ENCODE assay signal across 9 cellular contexts in the genomic region with DNA sequence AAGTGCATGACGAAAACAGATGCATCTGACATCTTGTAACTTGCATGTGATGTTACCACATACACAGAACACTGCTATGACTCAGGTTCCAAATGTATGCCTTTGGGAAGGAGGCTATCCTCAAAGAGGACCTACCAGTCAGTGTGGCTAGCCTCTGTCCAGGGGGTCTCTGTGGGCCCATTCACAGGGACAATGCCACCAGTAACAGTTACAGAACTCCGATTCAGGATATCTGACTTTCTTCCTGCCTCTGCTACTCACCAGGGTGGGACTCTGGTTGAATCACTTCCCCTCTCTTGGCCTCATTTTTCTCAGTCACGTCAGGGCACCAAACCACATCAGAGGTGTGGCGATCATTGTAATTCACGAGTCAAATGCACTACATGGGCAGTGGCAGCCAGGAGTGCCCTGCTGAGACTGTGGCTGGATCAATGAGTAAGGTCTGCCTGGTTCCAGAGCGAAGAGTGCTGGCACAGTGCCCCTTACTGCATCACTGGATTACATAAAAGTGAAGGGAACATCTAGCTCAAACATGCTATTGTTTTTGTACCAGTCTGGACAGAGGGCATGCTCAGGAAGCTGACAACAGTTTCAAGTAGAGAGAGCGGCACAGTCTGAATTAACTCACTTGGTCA. TPM values are rescaled to one million over a fixed set of nuclear protein-coding genes. Genes with fewer than 3 reads are reported as not detected.
A peak's percentile ranks its signal among the peaks of the same experiment; 100 is the strongest.
DNase-seq lines count a peak whose midpoint lies in the region; ATAC-seq and TF ChIP-seq lines count a peak whose summit lies in the region.
"Had no signal": no experiment of that assay in that cellular context is flagged by ENCODE, and none has a peak within 500 bp of the region (broad histone marks: within the 10 kb centered on the region; RNA-seq: fewer than 3 reads in every experiment).

No MANE protein-coding gene starts in this region.

- no peak for TF ChIP-seq POLR2A in spleen (IDR thresholded peaks at IDR 0.05)

- no peak overlapping the region for H3K4me3 ChIP-seq in spleen

- H3K4me1 Mint-ChIP-seq in activated naive CD4-positive, alpha-beta T cell treated with anti-CD3 and anti-CD28 coated beads, Interleukin-2, amount 10 ng/mL, durations not matched to agents 7 days and 5 days, result peaks cover 67% of the 10 kb centered on the region
- peaks cover 17% of the 10 kb centered on the region for H3K4me1 Mint-ChIP-seq in mesothelial cell of epicardium

- CTCF ChIA-PET in activated naive CD4-positive, alpha-beta T cell treated with anti-CD3 and anti-CD28 coated beads, Interleukin-2, amount 10 ng/mL, durations not matched to agents 7 days and 5 days (lab: Charles Lee), result interaction anchor here (1.2 kb wide), 1 partner anchor 86 kb away, joined by 4 read pairs; no protein-coding TSS in a partner anchor

- H3K27me3 Mint-ChIP-seq in activated naive CD4-positive, alpha-beta T cell treated with anti-CD3 and anti-CD28 coated beads, Interleukin-2, amount 10 ng/mL, durations not matched to agents 7 days and 5 days, result no peaks in the 10 kb centered on the region
- H3K27me3 Mint-ChIP-seq in mesothelial cell of epicardium (ENCODE audit: low read depth), result no peaks in the 10 kb centered on the region

- H3K27me3 ChIP-seq in spleen (replicated peaks in 1 of 7), result no peaks in the 10 kb centered on the region

- H3K27ac ChIP-seq in spleen, result peak overlapping the region; percentile 54 to 78 (median 70)
- H3K27ac ChIP-seq: C4-2B had no signal

- TF ChIP-seq CTCF in spleen (IDR thresholded peaks at IDR 0.05 in 8 of 11, conservative IDR thresholded peaks at IDR 0.05 in 3 of 11), result no peak
- TF ChIP-seq CTCF in mesothelial cell of epicardium (IDR thresholded peaks at IDR 0.05; ENCODE audit: unreplicated experiment), result no peak

- ATAC-seq in Right ventricle myocardium superior (ENCODE audit: poor library complexity), result peak; percentile 64

- peak; percentile 95 for TF ChIP-seq EP300 in Ishikawa (IDR thresholded peaks at IDR 0.05; ENCODE audit: borderline replicate concordance)

- intact Hi-C loops in Right ventricle myocardium superior (cut with DNase I), result no loop called here
- intact Hi-C loops in spleen (cut with DNase I; ENCODE audit: low total_unique reads), result loop anchor here (10.0 kb wide), 1 partner anchor 300 kb away; a partner anchor contains a TSS

- peak overlapping the region; percentile 84 for H3K27ac Mint-ChIP-seq in activated naive CD4-positive, alpha-beta T cell treated with anti-CD3 and anti-CD28 coated beads, Interleukin-2, amount 10 ng/mL, durations not matched to agents 7 days and 5 days
- no peak overlapping the region for H3K27ac Mint-ChIP-seq in mesothelial cell of epicardium

- H3K36me3 ChIP-seq in spleen, result peaks cover 0 to 73% (median 23%) of the 10 kb centered on the region in 6 donors

- no peak for TF ChIP-seq RAD21 in Ishikawa (IDR thresholded peaks at IDR 0.05; ENCODE audit: low read depth)

- DNase-seq in activated CD4-positive, alpha-beta T cell treated with anti-CD3 and anti-CD28 coated beads for 4 hours, result peak; percentile 10 to 14
- DNase-seq in activated CD4-positive, alpha-beta T cell treated with anti-CD3 and anti-CD28 coated beads, Interleukin-2, amount 50 U/mL, for 4 hours, result no peak
- DNase-seq in activated naive CD4-positive, alpha-beta T cell treated with anti-CD3 and anti-CD28 coated beads, Interleukin-2, amount 10 ng/mL, durations not matched to agents 7 days and 5 days, result peak; percentile 38
- DNase-seq in Right ventricle myocardium superior (peak; percentile 68), spleen (no peak), SIG-M5 treated with dmso at 0.1 percent for 504 hours (lab: John Stamatoyannopoulos, UW; ENCODE audit: unreplicated experiment) (no peak), mesothelial cell of epicardium (ENCODE audit: low spot score in 2 of 2, unreplicated experiment in 2 of 2) (no peak)

- H3K4me3 Mint-ChIP-seq in activated naive CD4-positive, alpha-beta T cell treated with anti-CD3 and anti-CD28 coated beads, Interleukin-2, amount 10 ng/mL, durations not matched to agents 7 days and 5 days, result no peak overlapping the region
- H3K4me3 Mint-ChIP-seq in mesothelial cell of epicardium, result no peak overlapping the region

- H3K4me1 ChIP-seq in spleen, result peaks cover 23 to 91% (median 60%) of the 10 kb centered on the region in 6 donors

- peaks cover 36% of the 10 kb centered on the region for H3K36me3 Mint-ChIP-seq in activated naive CD4-positive, alpha-beta T cell treated with anti-CD3 and anti-CD28 coated beads, Interleukin-2, amount 10 ng/mL, durations not matched to agents 7 days and 5 days
- H3K36me3 Mint-ChIP-seq in mesothelial cell of epicardium, result peaks cover 11% of the 10 kb centered on the region

- no peaks in the 10 kb centered on the region for H3K9me3 Mint-ChIP-seq in activated naive CD4-positive, alpha-beta T cell treated with anti-CD3 and anti-CD28 coated beads, Interleukin-2, amount 10 ng/mL, durations not matched to agents 7 days and 5 days
- H3K9me3 Mint-ChIP-seq in mesothelial cell of epicardium, result no peaks in the 10 kb centered on the region

- WGBS in spleen, 5 donors, result 35 to 49% (median 38%) methylated on average over 7 of the region's 7 CpGs

- H3K9me3 ChIP-seq in spleen, result no peaks in the 10 kb centered on the region

TF ChIP-seq in Ishikawa, 13 proteins besides CTCF, POLR2A, EP300 and RAD21:
- no peak; the same call in 1 of the 2 replicates for TF ChIP-seq YY1 (IDR thresholded peaks at IDR 0.05; ENCODE audit: low read depth)
- peak; percentile 84 for TF ChIP-seq TCF12 (IDR thresholded peaks at IDR 0.05; ENCODE audit: low read depth)
- TF ChIP-seq NFIC (IDR thresholded peaks at IDR 0.05), result peak; percentile 83
- TF ChIP-seq, protein P1, sequence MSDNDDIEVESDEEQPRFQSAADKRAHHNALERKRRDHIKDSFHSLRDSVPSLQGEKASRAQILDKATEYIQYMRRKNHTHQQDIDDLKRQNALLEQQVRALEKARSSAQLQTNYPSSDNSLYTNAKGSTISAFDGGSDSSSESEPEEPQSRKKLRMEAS (IDR thresholded peaks at IDR 0.05), result 0 out of 2 replicates have a peak, but pooled peaks have one; percentile 20
- TF ChIP-seq, protein P2, sequence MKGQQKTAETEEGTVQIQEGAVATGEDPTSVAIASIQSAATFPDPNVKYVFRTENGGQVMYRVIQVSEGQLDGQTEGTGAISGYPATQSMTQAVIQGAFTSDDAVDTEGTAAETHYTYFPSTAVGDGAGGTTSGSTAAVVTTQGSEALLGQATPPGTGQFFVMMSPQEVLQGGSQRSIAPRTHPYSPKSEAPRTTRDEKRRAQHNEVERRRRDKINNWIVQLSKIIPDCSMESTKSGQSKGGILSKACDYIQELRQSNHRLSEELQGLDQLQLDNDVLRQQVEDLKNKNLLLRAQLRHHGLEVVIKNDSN (IDR thresholded peaks at IDR 0.05), result no peak
- peak; percentile 47 for TF ChIP-seq TEAD4 (IDR thresholded peaks at IDR 0.05)
- no peak for TF ChIP-seq CREB1 (IDR thresholded peaks at IDR 0.05; ENCODE audit: low read depth)
- peak; percentile 86 for TF ChIP-seq FOXM1 (IDR thresholded peaks at IDR 0.05; ENCODE audit: borderline replicate concordance, low read depth)
- TF ChIP-seq CEBPB (IDR thresholded peaks at IDR 0.05), result no peak
- no peak for TF ChIP-seq EGR1 (IDR thresholded peaks at IDR 0.05)
- no peak for TF ChIP-seq ZBTB7A (IDR thresholded peaks at IDR 0.05; ENCODE audit: low read depth)
- TF ChIP-seq, protein P3, sequence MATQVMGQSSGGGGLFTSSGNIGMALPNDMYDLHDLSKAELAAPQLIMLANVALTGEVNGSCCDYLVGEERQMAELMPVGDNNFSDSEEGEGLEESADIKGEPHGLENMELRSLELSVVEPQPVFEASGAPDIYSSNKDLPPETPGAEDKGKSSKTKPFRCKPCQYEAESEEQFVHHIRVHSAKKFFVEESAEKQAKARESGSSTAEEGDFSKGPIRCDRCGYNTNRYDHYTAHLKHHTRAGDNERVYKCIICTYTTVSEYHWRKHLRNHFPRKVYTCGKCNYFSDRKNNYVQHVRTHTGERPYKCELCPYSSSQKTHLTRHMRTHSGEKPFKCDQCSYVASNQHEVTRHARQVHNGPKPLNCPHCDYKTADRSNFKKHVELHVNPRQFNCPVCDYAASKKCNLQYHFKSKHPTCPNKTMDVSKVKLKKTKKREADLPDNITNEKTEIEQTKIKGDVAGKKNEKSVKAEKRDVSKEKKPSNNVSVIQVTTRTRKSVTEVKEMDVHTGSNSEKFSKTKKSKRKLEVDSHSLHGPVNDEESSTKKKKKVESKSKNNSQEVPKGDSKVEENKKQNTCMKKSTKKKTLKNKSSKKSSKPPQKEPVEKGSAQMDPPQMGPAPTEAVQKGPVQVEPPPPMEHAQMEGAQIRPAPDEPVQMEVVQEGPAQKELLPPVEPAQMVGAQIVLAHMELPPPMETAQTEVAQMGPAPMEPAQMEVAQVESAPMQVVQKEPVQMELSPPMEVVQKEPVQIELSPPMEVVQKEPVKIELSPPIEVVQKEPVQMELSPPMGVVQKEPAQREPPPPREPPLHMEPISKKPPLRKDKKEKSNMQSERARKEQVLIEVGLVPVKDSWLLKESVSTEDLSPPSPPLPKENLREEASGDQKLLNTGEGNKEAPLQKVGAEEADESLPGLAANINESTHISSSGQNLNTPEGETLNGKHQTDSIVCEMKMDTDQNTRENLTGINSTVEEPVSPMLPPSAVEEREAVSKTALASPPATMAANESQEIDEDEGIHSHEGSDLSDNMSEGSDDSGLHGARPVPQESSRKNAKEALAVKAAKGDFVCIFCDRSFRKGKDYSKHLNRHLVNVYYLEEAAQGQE (IDR thresholded peaks at IDR 0.05; ENCODE audit: low read depth), result no peak
- TF ChIP-seq TAF1 (IDR thresholded peaks at IDR 0.05; ENCODE audit: low read depth), result no peak

RNA-seq across cellular contexts. Expression of a gene that starts 13.2 kb away (rescaled TPM):
- total RNA-seq in Right ventricle myocardium superior (61.7 TPM), spleen (100 to 1,000 TPM in 1 of 7 donors, 10 to 100 TPM in 6; 63.7 to 101 (median 92.9) TPM), mesothelial cell of epicardium (92.6 to 101 TPM (median 97.1 TPM) in 3 replicates)
- polyA plus RNA-seq in spleen, result 100 to 1,000 TPM; 146 to 263 (median 211) TPM

RNA-seq across cellular contexts. Expression of a gene that starts 26.6 kb away (rescaled TPM):
- total RNA-seq in Right ventricle myocardium superior (105 TPM), spleen (100 to 1,000 TPM; 145 to 167 (median 159) TPM), mesothelial cell of epicardium (211 to 224 TPM (median 223 TPM) in 3 replicates)
- 10 to 100 TPM; 16.1 to 37.1 (median 31.1) TPM for polyA plus RNA-seq in spleen

RNA-seq across cellular contexts. Expression of a gene that starts 58.5 kb away (rescaled TPM):
- total RNA-seq in Right ventricle myocardium superior (435 TPM), spleen (100 to 1,000 TPM; 320 to 963 (median 552) TPM), mesothelial cell of epicardium (2,843 to 2,896 TPM (median 2,890 TPM) in 3 replicates)
- polyA plus RNA-seq in spleen, result 100 to 1,000 TPM in 2 of 3 donors, 10 to 100 TPM in 1; 76.5 to 195 (median 135) TPM

Comparison
In these comparisons a context has a peak if more than half of its experiments do, and no peak if none do; other contexts are left out.
1. DNase-seq: peak in activated CD4-positive, alpha-beta T cell treated with anti-CD3 and anti-CD28 coated beads for 4 hours (2 of 2), activated naive CD4-positive, alpha-beta T cell treated with anti-CD3 and anti-CD28 coated beads, Interleukin-2, amount 10 ng/mL, durations not matched to agents 7 days and 5 days (single experiment) and Right ventricle myocardium superior (single experiment); none in activated CD4-positive, alpha-beta T cell treated with anti-CD3 and anti-CD28 coated beads, Interleukin-2, amount 50 U/mL, for 4 hours (0 of 2), spleen (single experiment), SIG-M5 treated with dmso at 0.1 percent for 504 hours (single experiment) and mesothelial cell of epicardium (0 of 2).